In genomic region chr14:35637269-35637668, GRCh38 we compare ENCODE assay signal across 31 cellular contexts.
A peak's percentile ranks its signal among the peaks of the same experiment; 100 is the strongest.
DNase-seq lines count a peak whose midpoint lies in the region; ATAC-seq, FAIRE-seq and TF ChIP-seq lines count a peak whose summit lies in the region.
"Had no signal": no experiment of that assay in that cellular context is flagged by ENCODE, and none has a peak within 500 bp of the region (broad histone marks: within the 10 kb centered on the region; RNA-seq: fewer than 3 reads in every experiment).

No MANE protein-coding gene starts in this region.

- 93% methylated on average over 2 of the region's 2 CpGs for WGBS in HepG2 (ENCODE audit: low lambda C conversion rate)
- 94% methylated on average over 2 of the region's 2 CpGs for WGBS in right lobe of liver (ENCODE audit: insufficient coverage, low coverage, low lambda C conversion rate, missing lambda C conversion rate)

- H3K9me2 ChIP-seq in PC-3 (replicated peaks; ENCODE audit: low read length), result no peaks in the 10 kb centered on the region

- DNase-seq in HepG2 (ENCODE audit: low spot score) (no peak), right lobe of liver (no peak), PC-3 (no peak), nucleus accumbens (lab: John Stamatoyannopoulos, UW) (no peak)
- DNase-seq: 8988T; ACHN; AML-193; BE2C; C1 segment of cervical spinal cord; Caco-2; Calu3; CD4-positive, alpha-beta memory T cell; CD4-positive, alpha-beta T cell; CD4-positive, CD25-positive, alpha-beta regulatory T cell; CD8-positive, alpha-beta memory T cell; CD8-positive, alpha-beta T cell; COR-L47; DMS 273 treated with DMSO at 0.1 percent for 48 hours; DMS153; DMS53; DMS79; DMS79 treated with DMSO at 0.1 percent for 48 hours; DND-41; EL had no signal

- H3K4me1 ChIP-seq in HepG2 (ENCODE audit: insufficient read depth, low read length) (no peaks in the 10 kb centered on the region), right lobe of liver (no peaks in the 10 kb centered on the region), PC-3 (ENCODE audit: insufficient read depth, low read length) (no peaks in the 10 kb centered on the region)
- H3K4me1 ChIP-seq: A549; BLaER1; BLaER1 treated with 17β-estradiol and CSF1 and Interleukin-3, amounts not matched to agents 10 nM and 100 nM; Caco-2 had no signal

- H3K9me3 ChIP-seq in HepG2 (ENCODE audit: low read length) (no peaks in the 10 kb centered on the region), right lobe of liver (no peaks in the 10 kb centered on the region), PC-3 (ENCODE audit: low read length) (no peaks in the 10 kb centered on the region)
- H3K9me3 ChIP-seq: BE2C, Caco-2 had no signal

- H3K79me2 ChIP-seq in HepG2 (ENCODE audit: insufficient read depth, low read length) (no peaks in the 10 kb centered on the region), PC-3 (ENCODE audit: low read length) (no peaks in the 10 kb centered on the region)

- no peak for TF ChIP-seq EP300 in HepG2 (IDR thresholded peaks at IDR 0.05; ENCODE audit: low read depth in 2 of 2, low read length in 2 of 2)
- no peak for TF ChIP-seq EP300 in HepG2 (CRISPR knock-in tag; IDR thresholded peaks at IDR 0.05; ENCODE audit: borderline replicate concordance)

- CTCF ChIA-PET in HepG2 (lab: Yijun Ruan, JAX; ENCODE audit: low intra/inter-chr PET ratio, low total read pairs), result no interaction called here
- CTCF ChIA-PET in PC-3 (lab: Charles Lee), result no interaction called here

- TF ChIP-seq CTCF in HepG2 (CRISPR knock-in tag; IDR thresholded peaks at IDR 0.05), result no peak
- no peak for TF ChIP-seq CTCF in right lobe of liver (IDR thresholded peaks at IDR 0.05)
- no peak for TF ChIP-seq CTCF in PC-3 (conservative IDR thresholded peaks at IDR 0.05; ENCODE audit: low read depth, low read length)

- intact Hi-C loops in HepG2 (cut with micrococcal nuclease; ENCODE audit: unreplicated experiment), result loop anchor here (5.0 kb wide), 2 partner anchors 50 to 170 kb away; partner anchors contain the start of gene RALGAPA1
- intact Hi-C loops in right lobe of liver (cut with DNase I), result no loop called here
- intact Hi-C loops in PC-3 (cut with micrococcal nuclease), result no loop called here

- ATAC-seq in HepG2, result no peak
- ATAC-seq in right lobe of liver, result no peak
- no peak for ATAC-seq in PC-3
- ATAC-seq: A549; CD8-positive, alpha-beta T cell had no signal

- no peaks in the 10 kb centered on the region for H3F3A ChIP-seq in PC-3 (ENCODE audit: low read length, unreplicated experiment)

- H3K4me2 ChIP-seq in HepG2 (ENCODE audit: low read depth, low read length), result no peak overlapping the region
- no peak overlapping the region for H3K4me2 ChIP-seq in PC-3 (ENCODE audit: low read length)
- H3K4me2 ChIP-seq: A549; BLaER1; BLaER1 treated with 17β-estradiol and CSF1 and Interleukin-3, amounts not matched to agents 10 nM and 100 nM had no signal

- no peak overlapping the region for H3K4me3 ChIP-seq in HepG2 (replicated peaks in 1 of 3; ENCODE audit: insufficient read depth in 1 of 3, low read depth in 2 of 3, low read length in 3 of 3)
- H3K4me3 ChIP-seq in right lobe of liver, result no peak overlapping the region
- H3K4me3 ChIP-seq in PC-3 (ENCODE audit: low read length), result no peak overlapping the region
- H3K4me3 ChIP-seq: A549; BLaER1; BLaER1 treated with 17β-estradiol and CSF1 and Interleukin-3, amounts not matched to agents 10 nM and 100 nM had no signal

- no peak overlapping the region for H2AFZ ChIP-seq in HepG2 (ENCODE audit: low read length)
- H2AFZ ChIP-seq in PC-3 (ENCODE audit: low read length), result no peak overlapping the region

- FAIRE-seq in HepG2 (lab: Jason Lieb, UNC), result no peak
- FAIRE-seq: A204.1, A549, D721Med had no signal

- TF ChIP-seq POLR2A in HepG2 (IDR thresholded peaks at IDR 0.05; ENCODE audit: insufficient read depth in 1 of 2, low read depth in 2 of 2, low read length in 2 of 2) (no peak), right lobe of liver (IDR thresholded peaks at IDR 0.05) (no peak)

- TF ChIP-seq RAD21 in HepG2 (CRISPR knock-in tag; IDR thresholded peaks at IDR 0.05), result no peak

- POLR2A ChIA-PET in HepG2 (lab: Yijun Ruan, JAX), result no interaction called here
- POLR2A ChIA-PET in PC-3 (lab: Charles Lee; ENCODE audit: unreplicated experiment), result no interaction called here

- H3K27me3 ChIP-seq in HepG2 (ENCODE audit: control insufficient read depth in 1 of 2, insufficient read depth in 2 of 2, low read length in 2 of 2) (no peaks in the 10 kb centered on the region), right lobe of liver (no peaks in the 10 kb centered on the region), PC-3 (ENCODE audit: low read length) (no peaks in the 10 kb centered on the region)
- H3K27me3 ChIP-seq: BE2C; BLaER1; BLaER1 treated with 17β-estradiol and CSF1 and Interleukin-3, amounts not matched to agents 10 nM and 100 nM had no signal

- H3K9ac ChIP-seq in HepG2 (ENCODE audit: insufficient read depth, low read depth, low read length) (no peak overlapping the region), PC-3 (ENCODE audit: low read length) (no peak overlapping the region)
- H3K9ac ChIP-seq: BLaER1; BLaER1 treated with 17β-estradiol and CSF1 and Interleukin-3, amounts not matched to agents 10 nM and 100 nM had no signal

- in situ Hi-C loops in HepG2 (cut with HindIII; ENCODE audit: extremely low pct_ligation_motif_present, low pct_unique_long_range_greater_than_20kb), result no loop called here

- H4K20me1 ChIP-seq in HepG2 (ENCODE audit: insufficient read depth, low read length) (no peaks in the 10 kb centered on the region), PC-3 (ENCODE audit: low read length) (0 out of 2 replicates have a peak, but pooled peaks cover 2% of the 10 kb centered on the region)
- H4K20me1 ChIP-seq: BLaER1; BLaER1 treated with 17β-estradiol and CSF1 and Interleukin-3, amounts not matched to agents 10 nM and 100 nM had no signal

- H3K27ac ChIP-seq in HepG2 (ENCODE audit: extremely low read length, insufficient read depth, low read length) (no peak overlapping the region), right lobe of liver (no peak overlapping the region), PC-3 (ENCODE audit: low read length) (no peak overlapping the region)
- H3K27ac ChIP-seq: 22Rv1; A549; BLaER1; BLaER1 treated with 17β-estradiol and CSF1 and Interleukin-3, amounts not matched to agents 10 nM and 100 nM; C4-2B had no signal

- peaks cover 10 to 51% of the 10 kb centered on the region in 2 experiments; a peak in 4 of 5 replicates for H3K36me3 ChIP-seq in HepG2 (replicated peaks in 1 of 2; ENCODE audit: control insufficient read depth in 1 of 2, insufficient read depth in 2 of 2, low read length in 2 of 2)
- H3K36me3 ChIP-seq in right lobe of liver, result peaks cover 0 to 14% (median 0%) of the 10 kb centered on the region in 4 donors
- H3K36me3 ChIP-seq in PC-3 (ENCODE audit: low read depth, low read length), result 0 out of 2 replicates have a peak, but pooled peaks cover 6% of the 10 kb centered on the region

- BruUV-seq in HepG2 (replicated peaks; lab: Mats Ljungman, UMichigan) (no TSS peak), PC-3 (replicated peaks; lab: Mats Ljungman, UMichigan) (TSS peak; percentile 19)

TF ChIP-seq in HepG2, 621 proteins besides CTCF, POLR2A, EP300 and RAD21:
- TF ChIP-seq, protein P1, sequence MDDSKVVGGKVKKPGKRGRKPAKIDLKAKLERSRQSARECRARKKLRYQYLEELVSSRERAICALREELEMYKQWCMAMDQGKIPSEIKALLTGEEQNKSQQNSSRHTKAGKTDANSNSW (CRISPR knock-in tag; IDR thresholded peaks at IDR 0.05; ENCODE audit: borderline replicate concordance), result no peak
- peak; percentile 0; the same call in 1 of the 2 replicates for TF ChIP-seq CREB1 (IDR thresholded peaks at IDR 0.05)
- TF ChIP-seq CREB1 (CRISPR knock-in tag; IDR thresholded peaks at IDR 0.05), result no peak
- TF ChIP-seq ZNF160 (CRISPR knock-in tag; IDR thresholded peaks at IDR 0.05), result peak; percentile 93; the same call in 1 of the 2 replicates
- no peak for TF ChIP-seq ZNF775 (CRISPR knock-in tag; IDR thresholded peaks at IDR 0.05; ENCODE audit: borderline replicate concordance)
- TF ChIP-seq LCORL (IDR thresholded peaks at IDR 0.05), result 0 out of 2 replicates have a peak, but pooled peaks have one; percentile 21
- TF ChIP-seq LCORL (CRISPR knock-in tag; IDR thresholded peaks at IDR 0.05), result no peak
- 0 out of 2 replicates have a peak, but pooled peaks have one; percentile 1 for TF ChIP-seq ATF7 (IDR thresholded peaks at IDR 0.05)
- TF ChIP-seq ATF7 (CRISPR knock-in tag; IDR thresholded peaks at IDR 0.05), result no peak
